In the genomic region with DNA sequence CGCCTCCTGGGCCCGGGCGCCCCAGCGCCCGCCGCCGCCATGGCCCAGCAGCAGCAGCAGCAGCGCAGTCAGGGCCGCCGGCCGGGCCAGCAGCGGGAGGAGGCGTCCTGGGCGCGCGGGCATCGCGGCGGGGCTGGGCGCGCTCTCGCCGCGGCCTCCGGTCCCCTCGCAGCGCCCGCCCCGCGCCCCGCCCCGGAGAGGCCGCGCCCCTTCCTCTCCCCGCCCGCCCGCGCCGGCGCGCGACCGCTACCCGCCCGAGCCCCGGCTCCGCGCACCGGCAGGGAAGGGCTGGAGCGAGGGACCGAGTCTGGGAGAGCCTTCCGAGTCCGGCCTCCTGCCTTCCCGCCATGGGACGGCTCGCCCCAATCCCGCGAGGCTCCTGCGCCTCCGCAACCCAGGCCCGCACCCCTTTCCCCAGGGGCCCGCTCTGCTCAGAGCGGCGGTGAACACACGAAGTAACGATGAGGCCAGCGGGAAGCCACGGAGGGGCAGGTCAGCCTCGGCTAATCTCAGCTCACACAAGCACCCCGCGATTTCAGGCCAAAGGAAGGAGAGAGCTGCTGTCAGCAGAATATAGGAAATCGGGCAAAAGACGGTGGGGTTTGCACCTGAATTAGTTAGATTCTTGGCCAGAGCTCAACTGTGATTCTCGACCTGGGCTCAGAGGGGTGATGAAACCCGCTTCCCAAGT, we compare ENCODE assay signal across 8 cellular contexts. TPM values are rescaled to one million over a fixed set of nuclear protein-coding genes. Genes with fewer than 3 reads are reported as not detected.
DNase-seq lines count a peak whose midpoint lies in the region; ATAC-seq and TF ChIP-seq lines count a peak whose summit lies in the region.

Gene TXNDC5, minus strand, starts transcription at position 135 of the 691 bp plus-strand sequence. Its CDS starts 12 bp downstream, at position 123.

- peak; percentile 64 for ATAC-seq in GM19351 (IDR thresholded peaks at IDR 0.05; ENCODE audit: unreplicated experiment)
- ATAC-seq in HG03469 (IDR thresholded peaks at IDR 0.05; ENCODE audit: unreplicated experiment), result peak; percentile 47

- H3K27ac ChIP-seq in BLaER1, result peak within 1 kb of the TSS; percentile 87

- peaks cover 18% of the 10 kb centered on the region for H3K36me3 ChIP-seq in BLaER1
- peaks cover 17% of the 10 kb centered on the region for H3K36me3 ChIP-seq in NT2/D1 (ENCODE audit: insufficient read depth, insufficient read length, low read length)

- TF ChIP-seq CTCF in epithelial cell of esophagus (IDR thresholded peaks at IDR 0.05; ENCODE audit: insufficient read depth, low read depth, low read length, missing control alignments), result no peak

- H3K27me3 ChIP-seq in BLaER1 (no peaks in the 10 kb centered on the region), NT2/D1 (ENCODE audit: insufficient read depth, insufficient read length) (peaks cover 38% of the 10 kb centered on the region), mononuclear cell (ENCODE audit: insufficient read depth, low read length) (no peaks in the 10 kb centered on the region)

- H4K20me1 ChIP-seq in BLaER1, result peaks cover 39% of the 10 kb centered on the region

- H3K4me3 ChIP-seq in BLaER1, result peak within 1 kb of the TSS; percentile 88
- H3K4me3 ChIP-seq in NT2/D1 (ENCODE audit: insufficient read length, low read depth), result peak within 1 kb of the TSS; percentile 67
- peak within 1 kb of the TSS; percentile 72 for H3K4me3 ChIP-seq in epithelial cell of esophagus (ENCODE audit: low read length)
- H3K4me3 ChIP-seq in mononuclear cell (ENCODE audit: low read length), result peak within 1 kb of the TSS; percentile 49

- peak within 1 kb of the TSS; percentile 96 for H3K4me2 ChIP-seq in BLaER1

- peak; percentile 20 for DNase-seq in NT2/D1 (ENCODE audit: low read depth, low spot score)
- peak; percentile 69 for DNase-seq in activated T-cell treated with anti-CD3 and anti-CD28 coated beads for 24 hours (ENCODE audit: low read depth)
- peak; percentile 81 for DNase-seq in epithelial cell of esophagus (ENCODE audit: low read depth)
- DNase-seq in stimulated activated CD8-positive, alpha-beta memory T cell treated with anti-CD3 and anti-CD28 coated beads, Interleukin-2, amount 100 ng/mL, for 48 hours (ENCODE audit: low read depth in 2 of 2), result peak; percentile 66

- H3K4me1 ChIP-seq in BLaER1, result peaks cover 39% of the 10 kb centered on the region
- no peaks in the 10 kb centered on the region for H3K4me1 ChIP-seq in NT2/D1 (ENCODE audit: insufficient read depth, insufficient read length)
- H3K4me1 ChIP-seq in mononuclear cell (ENCODE audit: insufficient read depth, low read length), result peaks cover 16% of the 10 kb centered on the region

- peak within 1 kb of the TSS; percentile 88 for H3K9ac ChIP-seq in BLaER1
- peak within 1 kb of the TSS; percentile 91 for H3K9ac ChIP-seq in NT2/D1 (ENCODE audit: insufficient read length, low read depth)

- H3K9me3 ChIP-seq in BLaER1, result peaks cover under 1% of the 10 kb centered on the region; the same call in 1 of the 2 replicates
- H3K9me3 ChIP-seq in NT2/D1 (ENCODE audit: insufficient read depth, low read length), result no peaks in the 10 kb centered on the region
- no peaks in the 10 kb centered on the region for H3K9me3 ChIP-seq in mononuclear cell (ENCODE audit: low read depth, low read length)

RNA-seq across cellular contexts. Expression of gene TXNDC5, which starts in this region (rescaled TPM):
- 31.5 TPM for total RNA-seq in mononuclear cell

Comparison
In these comparisons a context has a peak if more than half of its experiments do, and no peak if none do; other contexts are left out.
1. Peak in every context shown above with its lines: DNase-seq, ATAC-seq, H3K4me3 ChIP-seq and H3K27ac ChIP-seq.
2. DNase-seq: peak in every context shown above with its lines; median percentile 81 in epithelial cell of esophagus; 69 in activated T-cell treated with anti-CD3 and anti-CD28 coated beads for 24 hours; 66 in stimulated activated CD8-positive, alpha-beta memory T cell treated with anti-CD3 and anti-CD28 coated beads, Interleukin-2, amount 100 ng/mL, for 48 hours; 20 in NT2/D1.